Comparison of ENCODE assay signal across 28 cellular contexts in the genomic region with DNA sequence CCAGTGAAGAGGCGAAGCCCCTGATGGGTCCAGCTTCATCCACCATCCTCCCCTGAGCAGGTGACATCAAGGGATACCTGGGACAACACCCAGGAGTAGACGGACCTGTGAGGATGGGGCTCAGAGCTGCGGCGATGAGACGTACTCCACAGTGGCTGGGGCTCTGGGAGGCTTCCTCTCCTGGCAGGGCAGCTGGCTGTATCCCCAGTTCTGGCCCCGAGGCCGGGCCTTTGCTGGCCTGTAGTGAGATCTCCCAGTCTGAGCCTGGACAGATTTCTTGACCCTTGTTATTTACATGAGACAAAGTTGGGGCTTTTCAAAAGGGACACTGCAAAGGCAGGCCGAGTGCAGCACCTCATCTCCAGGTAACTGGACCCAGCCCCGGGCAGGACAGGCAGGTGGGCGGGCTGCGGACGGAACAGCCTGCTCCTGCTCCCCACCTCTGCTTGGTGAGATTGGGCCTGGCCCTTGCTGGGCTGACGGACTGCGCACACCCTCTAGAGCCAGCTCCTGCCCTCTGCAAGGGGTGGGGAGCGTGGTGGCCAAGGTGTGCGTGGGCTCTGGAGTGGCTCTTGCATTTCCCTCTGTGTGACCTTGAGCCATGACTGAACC.
"Had no signal": no experiment of that assay in that cellular context is flagged by ENCODE, and none has a peak within 500 bp of the region (broad histone marks: within the 10 kb centered on the region; RNA-seq: fewer than 3 reads in every experiment).

No MANE protein-coding gene starts in this region.

- H3K27ac Mint-ChIP-seq: mesothelial cell of epicardium; natural killer cell; neural progenitor cell; stimulated activated memory B cell treated with anti-CD40 and anti-IgM and Interleukin-4, amounts not matched to agents 10 μg/mL and 1 μg/mL and 100 μg/mL, for 72 hours had no signal

- H3K27me3 Mint-ChIP-seq: naive B cell; stimulated activated memory B cell treated with anti-CD40 and anti-IgM and Interleukin-4, amounts not matched to agents 10 μg/mL and 1 μg/mL and 100 μg/mL, for 72 hours; stimulated activated naive CD8-positive, alpha-beta T cell treated with anti-CD3 and anti-CD28 coated beads, Interleukin-15, amount 100 ng/mL, for 72 hours had no signal

- H3K4me2 ChIP-seq: neural progenitor cell had no signal

- H3K36me3 Mint-ChIP-seq: naive B cell, natural killer cell had no signal

- H3K27ac ChIP-seq: left ventricle myocardium inferior, neural progenitor cell, pancreas, prostate gland, skin epidermis, testis, thyroid gland, transverse colon, upper lobe of right lung, uterus had no signal

- DNase-seq: head of caudate nucleus; hippocampal formation; kidney glomerular epithelial cell; left colon; left ventricle myocardium inferior; mesendoderm; naive B cell; natural killer cell; nephron progenitor cell; pancreas; posterior cingulate gyrus; retina; stimulated activated CD4-positive, alpha-beta T cell treated with anti-CD3 and anti-CD28 coated beads, Interleukin-4, amount 100 ng/mL, for 24 hours; stimulated activated naive CD4-positive, alpha-beta T cell treated with Interleukin-2 at 50 U/mL for 16 hours; stimulated activated naive CD8-positive, alpha-beta T cell treated with anti-CD3 and anti-CD28 coated beads, Interleukin-15, amount 100 ng/mL, for 72 hours; testis; thyroid gland; transverse colon; upper lobe of right lung; uterus had no signal

- ATAC-seq: left colon; natural killer cell; pancreas; right cardiac atrium; sciatic nerve; stimulated activated memory B cell treated with anti-CD40 and anti-IgM and Interleukin-4, amounts not matched to agents 10 μg/mL and 1 μg/mL and 100 μg/mL, for 72 hours; stimulated activated naive CD8-positive, alpha-beta T cell treated with anti-CD3 and anti-CD28 coated beads, Interleukin-15, amount 100 ng/mL, for 72 hours; upper lobe of right lung had no signal

- H2AFZ ChIP-seq: neural progenitor cell had no signal

- H3K36me3 ChIP-seq: neural progenitor cell, pancreas, prostate gland, transverse colon, upper lobe of right lung, uterus had no signal

- H3K4me3 ChIP-seq: left ventricle myocardium inferior, lung, neural progenitor cell, pancreas, prostate gland, skin epidermis, testis, thyroid gland, transverse colon, upper lobe of right lung, uterus had no signal

- H3K4me1 ChIP-seq: neural progenitor cell, pancreas, prostate gland, testis, thyroid gland, transverse colon, upper lobe of right lung, uterus had no signal

- H3K27me3 ChIP-seq: neural progenitor cell, pancreas, testis, thyroid gland, transverse colon, upper lobe of right lung, uterus had no signal

- H3K9me3 Mint-ChIP-seq: mesothelial cell of epicardium; naive B cell; natural killer cell; nephron progenitor cell; neural progenitor cell; stimulated activated memory B cell treated with anti-CD40 and anti-IgM and Interleukin-4, amounts not matched to agents 10 μg/mL and 1 μg/mL and 100 μg/mL, for 72 hours; stimulated activated naive CD8-positive, alpha-beta T cell treated with anti-CD3 and anti-CD28 coated beads, Interleukin-15, amount 100 ng/mL, for 72 hours had no signal

- H3K4me3 Mint-ChIP-seq: mesothelial cell of epicardium; natural killer cell; nephron progenitor cell; stimulated activated memory B cell treated with anti-CD40 and anti-IgM and Interleukin-4, amounts not matched to agents 10 μg/mL and 1 μg/mL and 100 μg/mL, for 72 hours; stimulated activated naive CD8-positive, alpha-beta T cell treated with anti-CD3 and anti-CD28 coated beads, Interleukin-15, amount 100 ng/mL, for 72 hours had no signal

- H3K4me1 Mint-ChIP-seq: mesothelial cell of epicardium; nephron progenitor cell; stimulated activated naive CD8-positive, alpha-beta T cell treated with anti-CD3 and anti-CD28 coated beads, Interleukin-15, amount 100 ng/mL, for 72 hours had no signal

- H3K9me3 ChIP-seq: left ventricle myocardium inferior, pancreas, prostate gland, testis, thyroid gland, transverse colon, upper lobe of right lung, uterus had no signal
